In the genomic region with DNA sequence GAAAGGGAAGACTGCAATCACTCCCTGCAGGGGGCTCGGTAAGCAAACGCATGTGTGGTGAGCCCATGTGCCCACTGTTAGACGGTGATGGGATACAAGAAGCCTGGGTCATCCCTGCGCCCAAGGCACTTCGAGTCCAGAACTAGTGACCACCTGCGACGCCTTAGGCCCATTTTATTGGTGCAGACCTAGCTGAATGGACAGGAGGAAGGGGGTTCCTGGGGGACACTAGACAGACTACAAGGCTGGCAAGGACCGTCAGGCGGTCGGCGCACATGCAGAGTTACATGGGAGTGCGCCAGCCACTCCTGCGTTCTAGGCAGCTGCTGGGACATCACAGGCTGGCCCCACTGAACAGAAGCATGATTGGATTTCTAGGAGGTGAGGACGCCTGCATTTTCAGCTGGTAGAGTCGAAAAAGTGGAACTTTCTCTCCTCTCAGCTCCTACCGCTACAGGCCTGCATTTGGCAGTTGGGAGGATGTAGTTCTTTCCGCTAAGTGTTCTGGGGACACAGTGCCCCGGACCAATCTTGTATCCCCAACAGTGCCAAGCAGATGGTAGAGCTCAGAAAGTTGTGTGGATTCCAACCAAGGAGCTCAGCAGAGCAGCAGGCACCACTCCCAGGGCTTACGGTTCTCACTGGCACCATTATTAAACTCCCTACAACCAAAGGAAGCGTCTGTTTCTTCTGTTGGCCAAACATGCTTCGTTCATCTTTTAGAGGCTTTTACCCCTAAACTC, we compare ENCODE assay signal across 15 cellular contexts. TPM values are rescaled to one million over a fixed set of nuclear protein-coding genes. Genes with fewer than 3 reads are reported as not detected.
DNase-seq lines count a peak whose midpoint lies in the region; ATAC-seq and TF ChIP-seq lines count a peak whose summit lies in the region.
"Had no signal": no experiment of that assay in that cellular context is flagged by ENCODE, and none has a peak within 500 bp of the region (broad histone marks: within the 10 kb centered on the region; RNA-seq: fewer than 3 reads in every experiment).

No MANE protein-coding gene starts in this region.

- peaks cover 64% of the 10 kb centered on the region for H3K36me3 Mint-ChIP-seq in CD8-positive, alpha-beta T cell
- H3K36me3 Mint-ChIP-seq in WTC11 = no peaks in the 10 kb centered on the region
- H3K36me3 Mint-ChIP-seq in T-helper 2 cell treated with Interferon-gamma antibody and Interleukin-4, amounts not matched to agents 5 μg/mL and 100 μg/mL, for 36 hours (ENCODE audit: low read depth) = peaks cover 13% of the 10 kb centered on the region

- TF ChIP-seq CTCF in CD8-positive, alpha-beta T cell (IDR thresholded peaks at IDR 0.05) = no peak
- no peak for TF ChIP-seq CTCF in WTC11 (IDR thresholded peaks at IDR 0.05)

- H3K27me3 ChIP-seq in CD8-positive, alpha-beta T cell (ENCODE audit: insufficient read depth, low read length) = no peaks in the 10 kb centered on the region
- H3K27me3 ChIP-seq in mesendoderm (ENCODE audit: insufficient read depth, low read length, poor library complexity) = no peaks in the 10 kb centered on the region

- H3K18ac ChIP-seq in mesendoderm (ENCODE audit: low read length) = no peak overlapping the region

- no peaks in the 10 kb centered on the region for H3K9me3 ChIP-seq in CD8-positive, alpha-beta T cell (ENCODE audit: low read length)
- H3K9me3 ChIP-seq: Caco-2 had no signal

- no peak overlapping the region for H3K23ac ChIP-seq in mesendoderm (ENCODE audit: low read length)

- intact Hi-C loops in CD8-positive, alpha-beta T cell (cut with DNase I, micrococcal nuclease) = no loop called here
- intact Hi-C loops in posterior vena cava (cut with DNase I) = no loop called here

- H3K79me1 ChIP-seq in mesendoderm (ENCODE audit: low read length) = no peaks in the 10 kb centered on the region

- H3K4me1 Mint-ChIP-seq in CD8-positive, alpha-beta T cell (ENCODE audit: low read depth) = peaks cover 14% of the 10 kb centered on the region
- H3K4me1 Mint-ChIP-seq in WTC11 = peaks cover 9% of the 10 kb centered on the region
- H3K4me1 Mint-ChIP-seq in T-helper 2 cell treated with Interferon-gamma antibody and Interleukin-4, amounts not matched to agents 5 μg/mL and 100 μg/mL, for 36 hours (ENCODE audit: low read depth) = peaks cover 13% of the 10 kb centered on the region

- no peak overlapping the region for H3K9ac ChIP-seq in mesendoderm (ENCODE audit: low read length)

- H3K4me1 ChIP-seq in CD8-positive, alpha-beta T cell (ENCODE audit: insufficient read depth, low read length) = peaks cover 6% of the 10 kb centered on the region
- H3K4me1 ChIP-seq in mesendoderm (ENCODE audit: control insufficient read depth, low read depth, low read length) = no peaks in the 10 kb centered on the region
- H3K4me1 ChIP-seq: Caco-2 had no signal

- no peak overlapping the region for H3K4ac ChIP-seq in mesendoderm (ENCODE audit: low read depth, low read length)

- POLR2A ChIA-PET in CD8-positive, alpha-beta T cell (lab: Charles Lee) = no interaction called here
- POLR2A ChIA-PET in WTC11 (lab: Charles Lee) = no interaction called here

- no peak overlapping the region for H2BK5ac ChIP-seq in mesendoderm (ENCODE audit: low read length)

- no peak overlapping the region for H3K4me3 ChIP-seq in CD8-positive, alpha-beta T cell (ENCODE audit: low read depth, low read length)
- H3K4me3 ChIP-seq in mesendoderm (ENCODE audit: low read length) = no peak overlapping the region
- H3K4me3 ChIP-seq: GM12878 had no signal

- CTCF ChIA-PET in CD8-positive, alpha-beta T cell (lab: Charles Lee) = interaction anchor here (0.6 to 10.0 kb wide), 4 partner anchors 12 to 356 kb away, joined by 3 to 187 read pairs (median 3); no protein-coding TSS in a partner anchor
- CTCF ChIA-PET in WTC11 (lab: Charles Lee) = interaction anchor here (1.1 to 9.7 kb wide), 3 partner anchors 11 to 567 kb away, joined by 4 to 302 read pairs (median 4); no protein-coding TSS in a partner anchor

- H2BK15ac ChIP-seq in mesendoderm (replicated peaks; ENCODE audit: low read depth) = no peak overlapping the region

- H3K27ac ChIP-seq in CD8-positive, alpha-beta T cell (ENCODE audit: low read depth, low read length) = no peak overlapping the region
- H3K27ac ChIP-seq in mesendoderm (ENCODE audit: low read depth, low read length) = no peak overlapping the region
- H3K27ac ChIP-seq: C4-2B, HL-60 had no signal

- H4K5ac ChIP-seq in mesendoderm (ENCODE audit: low read length) = no peak overlapping the region

- H3K4me3 Mint-ChIP-seq in CD8-positive, alpha-beta T cell = no peak overlapping the region
- no peak overlapping the region for H3K4me3 Mint-ChIP-seq in WTC11
- H3K4me3 Mint-ChIP-seq in T-helper 2 cell treated with Interferon-gamma antibody and Interleukin-4, amounts not matched to agents 5 μg/mL and 100 μg/mL, for 36 hours = no peak overlapping the region
- H3K4me3 Mint-ChIP-seq: B cell; CD8-positive, alpha-beta memory T cell had no signal

- H3K79me2 ChIP-seq in mesendoderm (ENCODE audit: control insufficient read depth, insufficient read depth, low read length) = no peaks in the 10 kb centered on the region

- no peak overlapping the region for H2BK120ac ChIP-seq in mesendoderm (ENCODE audit: low read depth, low read length)

- DNase-seq in CD8-positive, alpha-beta T cell = no peak
- DNase-seq in WTC11 (ENCODE audit: low spot score) (no peak), mesendoderm (no peak), posterior vena cava (ENCODE audit: low spot score) (peak; percentile 74), GM03348 (ENCODE audit: low spot score) (no peak)
- DNase-seq in T-helper 2 cell treated with Interferon-gamma antibody and Interleukin-4, amounts not matched to agents 5 μg/mL and 100 μg/mL, for 36 hours (ENCODE audit: low spot score) = no peak
- DNase-seq: ACHN; Caco-2; CD8-positive, alpha-beta memory T cell had no signal

- peak overlapping the region; percentile 37 for H3K27ac Mint-ChIP-seq in CD8-positive, alpha-beta T cell
- H3K27ac Mint-ChIP-seq in WTC11 = peak overlapping the region; percentile 36; the same call in 1 of the 2 replicates
- no peak overlapping the region for H3K27ac Mint-ChIP-seq in T-helper 2 cell treated with Interferon-gamma antibody and Interleukin-4, amounts not matched to agents 5 μg/mL and 100 μg/mL, for 36 hours
- H3K27ac Mint-ChIP-seq: B cell had no signal

- no CpG with 5 or more reads among the region's 21 CpGs for whole genome bisulfite sequencing in mesendoderm (ENCODE audit: extremely low coverage, insufficient coverage, low lambda C conversion rate)

- no peaks in the 10 kb centered on the region for H3K27me3 Mint-ChIP-seq in CD8-positive, alpha-beta T cell (ENCODE audit: low read depth)
- H3K27me3 Mint-ChIP-seq in WTC11 (ENCODE audit: low read depth) = no peaks in the 10 kb centered on the region
- no peaks in the 10 kb centered on the region for H3K27me3 Mint-ChIP-seq in T-helper 2 cell treated with Interferon-gamma antibody and Interleukin-4, amounts not matched to agents 5 μg/mL and 100 μg/mL, for 36 hours (ENCODE audit: low read depth)
- H3K27me3 Mint-ChIP-seq: B cell; CD8-positive, alpha-beta memory T cell had no signal

- H3K36me3 ChIP-seq in CD8-positive, alpha-beta T cell (ENCODE audit: insufficient read depth, low read length) = peaks cover 19% of the 10 kb centered on the region
- H3K36me3 ChIP-seq in mesendoderm (ENCODE audit: control insufficient read depth, insufficient read depth, low read length) = peaks cover 2% of the 10 kb centered on the region

- no peak overlapping the region for H2AK5ac ChIP-seq in mesendoderm (ENCODE audit: low read length)

- peak overlapping the region; percentile 15 for H3K56ac ChIP-seq in mesendoderm (ENCODE audit: low read length)

- ATAC-seq in CD8-positive, alpha-beta T cell = no peak
- ATAC-seq in WTC11 (no peak), HG02759 (IDR thresholded peaks at IDR 0.05; ENCODE audit: unreplicated experiment) (no peak)
- ATAC-seq: GM12878, HCT116 had no signal

- no peak overlapping the region for H4K8ac ChIP-seq in mesendoderm (ENCODE audit: low read depth, low read length)

- H3K9me3 Mint-ChIP-seq in CD8-positive, alpha-beta T cell = no peaks in the 10 kb centered on the region
- no peaks in the 10 kb centered on the region for H3K9me3 Mint-ChIP-seq in WTC11
- no peaks in the 10 kb centered on the region for H3K9me3 Mint-ChIP-seq in T-helper 2 cell treated with Interferon-gamma antibody and Interleukin-4, amounts not matched to agents 5 μg/mL and 100 μg/mL, for 36 hours
- H3K9me3 Mint-ChIP-seq: CD8-positive, alpha-beta memory T cell had no signal

- no peak overlapping the region for H3K4me2 ChIP-seq in mesendoderm (ENCODE audit: low read length)

TF ChIP-seq in WTC11, 78 proteins besides CTCF, POLR2A, EP300 and RAD21:
- no peak for TF ChIP-seq GABPB1 (CRISPR knock-in tag; IDR thresholded peaks at IDR 0.05)
- TF ChIP-seq, protein P1, sequence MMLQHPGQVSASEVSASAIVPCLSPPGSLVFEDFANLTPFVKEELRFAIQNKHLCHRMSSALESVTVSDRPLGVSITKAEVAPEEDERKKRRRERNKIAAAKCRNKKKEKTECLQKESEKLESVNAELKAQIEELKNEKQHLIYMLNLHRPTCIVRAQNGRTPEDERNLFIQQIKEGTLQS (CRISPR knock-in tag; conservative IDR thresholded peaks at IDR 0.05) = no peak

RNA-seq across cellular contexts. Expression of a gene that starts 35.7 kb away (rescaled TPM):
- 10 to 100 TPM; 14.4 to 15.0 TPM for total RNA-seq in CD8-positive, alpha-beta T cell
- total RNA-seq in WTC11 (2021) (26.1 to 32.5 TPM (median 27.6 TPM) in 3 replicates), posterior vena cava (10 to 100 TPM; 11.8 to 13.0 TPM)
- 59.6 TPM for polyA plus RNA-seq in mesendoderm (2013, experiment 1 of 2)
- polyA plus RNA-seq in mesendoderm (2013, experiment 2 of 2) = 60.0 TPM
